31 cellular contexts compared by ENCODE assay signal in genomic region chr19:33168528-33168927, GRCh38. TPM values are rescaled to one million over a fixed set of nuclear protein-coding genes. Genes with fewer than 3 reads are reported as not detected.
"Had no signal": no experiment of that assay in that cellular context is flagged by ENCODE, and none has a peak within 500 bp of the region (broad histone marks: within the 10 kb centered on the region; RNA-seq: fewer than 3 reads in every experiment).

No MANE protein-coding gene starts in this region.

- H3K9me3 ChIP-seq: colonic mucosa, esophagus muscularis mucosa, gastrocnemius medialis, gastroesophageal sphincter had no signal

- H3K4me3 ChIP-seq: colonic mucosa, coronary artery, dorsolateral prefrontal cortex, esophagus muscularis mucosa, esophagus squamous epithelium, gastrocnemius medialis, gastroesophageal sphincter, heart left ventricle, heart right ventricle had no signal

- H3K27ac ChIP-seq: colonic mucosa, coronary artery, dorsolateral prefrontal cortex, epithelial cell of prostate, esophagus muscularis mucosa, esophagus squamous epithelium, foreskin keratinocyte, gastrocnemius medialis, gastroesophageal sphincter, heart right ventricle had no signal

- DNase-seq: colonic mucosa; cortex of kidney; dermis blood vessel endothelial cell; dorsolateral prefrontal cortex; effector CD4-positive, alpha-beta T cell; effector CD8-positive, alpha-beta T cell; effector memory CD4-positive, alpha-beta T cell; effector memory CD8-positive, alpha-beta T cell; endodermal cell; erythroblast; esophagus squamous epithelium; foreskin fibroblast; foreskin keratinocyte; foreskin melanocyte; gastrocnemius medialis; glutamatergic neuron; head of caudate nucleus; heart left ventricle; heart right ventricle had no signal

- ATAC-seq: effector memory CD8-positive, alpha-beta T cell; esophagus mucosa; foreskin keratinocyte; gastrocnemius medialis; gastroesophageal sphincter; heart left ventricle; heart right ventricle had no signal

- H3K4me1 ChIP-seq: colonic mucosa, foreskin keratinocyte, gastroesophageal sphincter had no signal

- H3K27ac Mint-ChIP-seq: dendritic cell treated with granulocyte-macrophage colony-stimulating factor and Interleukin-4, amounts not matched to agents 40 ng/mL and 50 ng/mL, for 4 days; effector memory CD8-positive, alpha-beta T cell; endodermal cell had no signal

- H3K4me3 Mint-ChIP-seq: dendritic cell treated with granulocyte-macrophage colony-stimulating factor and Interleukin-4, amounts not matched to agents 40 ng/mL and 50 ng/mL, for 4 days; effector memory CD8-positive, alpha-beta T cell; endodermal cell had no signal

- H3K27me3 Mint-ChIP-seq: dendritic cell treated with granulocyte-macrophage colony-stimulating factor and Interleukin-4, amounts not matched to agents 40 ng/mL and 50 ng/mL, for 4 days; effector memory CD8-positive, alpha-beta T cell had no signal

- H3K36me3 ChIP-seq: colonic mucosa, esophagus muscularis mucosa, esophagus squamous epithelium, gastrocnemius medialis, gastroesophageal sphincter, heart left ventricle, heart right ventricle had no signal

- FAIRE-seq: colon, endometrium, endothelial cell of umbilical vein, frontal cortex had no signal

RNA-seq across cellular contexts. Expression of gene WDR88, which starts 36.6 kb away (rescaled TPM):
- polyA plus RNA-seq: endothelial cell of umbilical vein, esophagus, fibroblast of lung, foreskin keratinocyte, heart left ventricle, heart right ventricle had no signal

RNA-seq across cellular contexts. Expression of gene SLC7A10, which starts 57.1 kb away (rescaled TPM):
- polyA plus RNA-seq: endothelial cell of umbilical vein, fibroblast of lung, foreskin keratinocyte had no signal
